In genomic region chr3:53801319-53801718, GRCh38 we compare ENCODE assay signal across 27 cellular contexts. TPM values are rescaled to one million over a fixed set of nuclear protein-coding genes. Genes with fewer than 3 reads are reported as not detected.
"Had no signal": no experiment of that assay in that cellular context is flagged by ENCODE, and none has a peak within 500 bp of the region (broad histone marks: within the 10 kb centered on the region; RNA-seq: fewer than 3 reads in every experiment).

No MANE protein-coding gene starts in this region.

- H3K27me3 ChIP-seq: hepatocyte, ovary, tibial nerve, upper lobe of left lung, vagina had no signal

- H3K9me3 ChIP-seq: left ventricle myocardium inferior, mucosa of descending colon, ovary, prostate gland, tibial nerve, upper lobe of left lung, vagina had no signal

- H3K4me1 ChIP-seq: prostate gland, upper lobe of left lung had no signal

- H3K4me3 ChIP-seq: hepatocyte, left ventricle myocardium inferior, lung, mucosa of descending colon, ovary, prostate gland, tibial nerve, upper lobe of left lung, vagina had no signal

- DNase-seq: islet precursor cell; left ventricle myocardium inferior; mesendoderm; midbrain; mucosa of descending colon; naive thymus-derived CD4-positive, alpha-beta T cell; ovary; retina; right cardiac atrium; small intestine; stimulated activated CD4-positive, alpha-beta T cell treated with anti-CD3 and anti-CD28 coated beads, Interleukin-1b, Interleukin-23, amount 100 ng/mL, for 48 hours; stimulated activated CD4-positive, alpha-beta T cell treated with anti-CD3 and anti-CD28 coated beads, Interleukin-2, amount 100 ng/mL, for 48 hours; stimulated activated CD4-positive, alpha-beta T cell treated with anti-CD3 and anti-CD28 coated beads, Interleukin-4, amount 100 ng/mL, for 4 hours; stimulated activated CD8-positive, alpha-beta memory T cell treated with anti-CD3 and anti-CD28 coated beads, Interleukin-4, amount 100 ng/mL, for 48 hours; stimulated activated naive CD4-positive, alpha-beta T cell treated with Interleukin-2 at 50 U/mL for 16 hours; stimulated activated naive CD8-positive, alpha-beta T cell treated with anti-CD3 and anti-CD28 coated beads, Interleukin-15, amount 100 ng/mL, for 72 hours; substantia nigra; upper lobe of left lung had no signal

- H3K27ac ChIP-seq: hepatocyte, left ventricle myocardium inferior, ovary, prostate gland, tibial nerve, upper lobe of left lung, vagina had no signal

- ATAC-seq: mucosa of descending colon; naive thymus-derived CD4-positive, alpha-beta T cell; natural killer cell treated with Interleukin-12 subunit alpha and Interleukin-12 subunit beta and Interleukin-15 and Interleukin-18, amount 100 ng/mL, for 72 hours; right cardiac atrium; sciatic nerve; stimulated activated memory B cell treated with anti-CD40 and anti-IgM and Interleukin-4, amounts not matched to agents 10 μg/mL and 1 μg/mL and 100 μg/mL, for 72 hours; stimulated activated naive CD8-positive, alpha-beta T cell treated with anti-CD3 and anti-CD28 coated beads, Interleukin-15, amount 100 ng/mL, for 72 hours had no signal

- H3K36me3 ChIP-seq: left ventricle myocardium inferior, ovary, prostate gland, vagina had no signal

RNA-seq across cellular contexts. Expression of gene CHDH, which starts 44.9 kb away (rescaled TPM):
- polyA plus RNA-seq: naive thymus-derived CD4-positive, alpha-beta T cell had no signal

RNA-seq across cellular contexts. Expression of gene IL17RB, which starts 45.0 kb away (rescaled TPM):
- total RNA-seq: myocyte, vagina had no signal
